20 cellular contexts compared by ENCODE assay signal in the genomic region with DNA sequence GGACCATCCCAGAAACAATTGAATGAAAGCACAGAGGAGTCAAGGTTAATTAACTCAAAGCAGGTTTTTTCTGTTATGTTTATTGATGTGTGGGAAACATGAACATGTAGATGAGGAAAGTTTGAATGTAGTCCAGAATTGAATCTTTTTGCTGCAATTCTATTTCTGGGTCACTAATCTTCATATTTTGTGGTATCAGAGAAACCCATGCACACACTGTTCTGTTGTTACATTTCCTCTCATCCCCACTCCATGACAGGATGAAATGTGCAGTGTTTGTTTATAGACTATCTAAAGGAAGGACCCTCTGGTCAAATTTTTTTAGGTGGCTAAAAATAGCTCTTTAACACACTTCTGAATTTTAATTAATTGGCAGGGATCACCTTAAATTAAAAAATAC.
A peak's percentile ranks its signal among the peaks of the same experiment; 100 is the strongest.
DNase-seq lines count a peak whose midpoint lies in the region; ATAC-seq and TF ChIP-seq lines count a peak whose summit lies in the region.
"Had no signal": no experiment of that assay in that cellular context is flagged by ENCODE, and none has a peak within 500 bp of the region (broad histone marks: within the 10 kb centered on the region; RNA-seq: fewer than 3 reads in every experiment).

No MANE protein-coding gene starts in this region.

- H3K27me3 Mint-ChIP-seq in IgD-negative memory B cell: no peaks in the 10 kb centered on the region

- H3K36me3 ChIP-seq in breast epithelium: no peaks in the 10 kb centered on the region
- H3K36me3 ChIP-seq: colonic mucosa had no signal

- H3K4me1 Mint-ChIP-seq in IgD-negative memory B cell: peaks cover 3 to 22% (median 18%) of the 10 kb centered on the region in 3 donors
- no peaks in the 10 kb centered on the region for H3K4me1 Mint-ChIP-seq in stimulated activated effector memory CD8-positive, alpha-beta T cell treated with anti-CD3 and anti-CD28 coated beads, Interleukin-12 subunit alpha, Interleukin-12 subunit beta, amount 100 ng/mL, for 72 hours

- peaks cover 5% of the 10 kb centered on the region for H3K36me3 Mint-ChIP-seq in IgD-negative memory B cell
- H3K36me3 Mint-ChIP-seq in stimulated activated effector memory CD8-positive, alpha-beta T cell treated with anti-CD3 and anti-CD28 coated beads, Interleukin-12 subunit alpha, Interleukin-12 subunit beta, amount 100 ng/mL, for 72 hours: peaks cover 77% of the 10 kb centered on the region

- H3K27ac ChIP-seq in dorsolateral prefrontal cortex (peak overlapping the region in 39 of 59 donors; percentile 0 to 72 (median 42)), breast epithelium (no peak overlapping the region)
- H3K27ac ChIP-seq: colonic mucosa, epithelial cell of prostate, RWPE1, sigmoid colon had no signal

- H3K9me3 ChIP-seq in breast epithelium: no peaks in the 10 kb centered on the region
- H3K9me3 ChIP-seq: colonic mucosa, sigmoid colon had no signal

- H3K4me1 ChIP-seq in breast epithelium: no peaks in the 10 kb centered on the region
- H3K4me1 ChIP-seq: colonic mucosa had no signal

- peak; percentile 28 for ATAC-seq in Right ventricle myocardium superior (ENCODE audit: poor library complexity)
- no peak for ATAC-seq in stimulated activated effector memory CD8-positive, alpha-beta T cell treated with anti-CD3 and anti-CD28 coated beads, Interleukin-12 subunit alpha, Interleukin-12 subunit beta, amount 100 ng/mL, for 72 hours
- ATAC-seq: HCT116; stimulated activated naive CD8-positive, alpha-beta T cell treated with anti-CD3 and anti-CD28 coated beads, Interleukin-15, Interleukin-2, amounts not matched to agents 100 U/mL and 50 U/mL, for 24 hours had no signal

- H3K27ac Mint-ChIP-seq in IgD-negative memory B cell: peak overlapping the region in 2 of 3 donors; percentile 54 to 56
- peak overlapping the region; percentile 60 for H3K27ac Mint-ChIP-seq in stimulated activated effector memory CD8-positive, alpha-beta T cell treated with anti-CD3 and anti-CD28 coated beads, Interleukin-12 subunit alpha, Interleukin-12 subunit beta, amount 100 ng/mL, for 72 hours

- no peaks in the 10 kb centered on the region for H3K9me3 Mint-ChIP-seq in IgD-negative memory B cell
- no peaks in the 10 kb centered on the region for H3K9me3 Mint-ChIP-seq in stimulated activated effector memory CD8-positive, alpha-beta T cell treated with anti-CD3 and anti-CD28 coated beads, Interleukin-12 subunit alpha, Interleukin-12 subunit beta, amount 100 ng/mL, for 72 hours

- TF ChIP-seq POLR2A in breast epithelium (IDR thresholded peaks at IDR 0.05): no peak

- TF ChIP-seq CTCF in dorsolateral prefrontal cortex (IDR thresholded peaks at IDR 0.05 in 54 of 56, conservative IDR thresholded peaks at IDR 0.05 in 2 of 56; ENCODE audit: low read depth in 1 of 56, partially characterized antibody in 56 of 56): no peak
- TF ChIP-seq CTCF in breast epithelium (IDR thresholded peaks at IDR 0.05): no peak

- H3K4me3 ChIP-seq in dorsolateral prefrontal cortex: peak overlapping the region in 1 of 59 donors; percentile 3
- H3K4me3 ChIP-seq in breast epithelium: no peak overlapping the region
- H3K4me3 ChIP-seq: colonic mucosa, sigmoid colon had no signal

- no peak overlapping the region for H3K4me3 Mint-ChIP-seq in IgD-negative memory B cell
- no peak overlapping the region for H3K4me3 Mint-ChIP-seq in stimulated activated effector memory CD8-positive, alpha-beta T cell treated with anti-CD3 and anti-CD28 coated beads, Interleukin-12 subunit alpha, Interleukin-12 subunit beta, amount 100 ng/mL, for 72 hours

- no peaks in the 10 kb centered on the region for H3K27me3 ChIP-seq in dorsolateral prefrontal cortex
- no peaks in the 10 kb centered on the region for H3K27me3 ChIP-seq in breast epithelium
- H3K27me3 ChIP-seq: colonic mucosa, sigmoid colon had no signal

- DNase-seq in Right ventricle myocardium superior: no peak
- no peak for DNase-seq in cardiac septum (ENCODE audit: low spot score)
- no peak for DNase-seq in dorsolateral prefrontal cortex
- no peak for DNase-seq in stimulated activated effector memory CD8-positive, alpha-beta T cell treated with anti-CD3 and anti-CD28 coated beads, Interleukin-12 subunit alpha, Interleukin-12 subunit beta, amount 100 ng/mL, for 72 hours (ENCODE audit: low spot score in 2 of 2)
- DNase-seq in kidney tubule cell (ENCODE audit: low spot score): no peak
- no peak for DNase-seq in dermis blood vessel endothelial cell
- no peak for DNase-seq in breast epithelium (ENCODE audit: low spot score in 2 of 2)
- DNase-seq: activated effector memory CD4-positive, alpha-beta T cell treated with Interleukin-2 at 50 U/mL for 16 hours; colonic mucosa; KBM-7; NCI-H2081 treated with DMSO at 0.1 percent for 48 hours; NCI-H510A; sigmoid colon; stimulated activated naive CD8-positive, alpha-beta T cell treated with anti-CD3 and anti-CD28 coated beads, Interleukin-15, Interleukin-2, amounts not matched to agents 100 U/mL and 50 U/mL, for 24 hours; T-helper 1 cell; trophoblast cell had no signal

- intact Hi-C loops in Right ventricle myocardium superior (cut with DNase I) (loop anchor here (10.0 kb wide), 1 partner anchor 87 kb away; no protein-coding TSS in a partner anchor), cardiac septum (cut with DNase I) (loop anchor here (10.0 kb wide), 1 partner anchor 87 kb away; no protein-coding TSS in a partner anchor), dorsolateral prefrontal cortex (cut with DNase I) (no loop called here), breast epithelium (cut with DNase I; ENCODE audit: low total_unique reads) (no loop called here)

Comparison
In these comparisons a context has a peak if more than half of its experiments do, and no peak if none do; other contexts are left out.
1. H3K27ac ChIP-seq: peak in dorsolateral prefrontal cortex (39 of 59); none in breast epithelium (0 of 2).
2. intact Hi-C loops: an anchor here in Right ventricle myocardium superior (10.0 kb wide) and cardiac septum (10.0 kb wide); none called in dorsolateral prefrontal cortex and breast epithelium.